8 cellular contexts compared by ENCODE assay signal in the genomic region with DNA sequence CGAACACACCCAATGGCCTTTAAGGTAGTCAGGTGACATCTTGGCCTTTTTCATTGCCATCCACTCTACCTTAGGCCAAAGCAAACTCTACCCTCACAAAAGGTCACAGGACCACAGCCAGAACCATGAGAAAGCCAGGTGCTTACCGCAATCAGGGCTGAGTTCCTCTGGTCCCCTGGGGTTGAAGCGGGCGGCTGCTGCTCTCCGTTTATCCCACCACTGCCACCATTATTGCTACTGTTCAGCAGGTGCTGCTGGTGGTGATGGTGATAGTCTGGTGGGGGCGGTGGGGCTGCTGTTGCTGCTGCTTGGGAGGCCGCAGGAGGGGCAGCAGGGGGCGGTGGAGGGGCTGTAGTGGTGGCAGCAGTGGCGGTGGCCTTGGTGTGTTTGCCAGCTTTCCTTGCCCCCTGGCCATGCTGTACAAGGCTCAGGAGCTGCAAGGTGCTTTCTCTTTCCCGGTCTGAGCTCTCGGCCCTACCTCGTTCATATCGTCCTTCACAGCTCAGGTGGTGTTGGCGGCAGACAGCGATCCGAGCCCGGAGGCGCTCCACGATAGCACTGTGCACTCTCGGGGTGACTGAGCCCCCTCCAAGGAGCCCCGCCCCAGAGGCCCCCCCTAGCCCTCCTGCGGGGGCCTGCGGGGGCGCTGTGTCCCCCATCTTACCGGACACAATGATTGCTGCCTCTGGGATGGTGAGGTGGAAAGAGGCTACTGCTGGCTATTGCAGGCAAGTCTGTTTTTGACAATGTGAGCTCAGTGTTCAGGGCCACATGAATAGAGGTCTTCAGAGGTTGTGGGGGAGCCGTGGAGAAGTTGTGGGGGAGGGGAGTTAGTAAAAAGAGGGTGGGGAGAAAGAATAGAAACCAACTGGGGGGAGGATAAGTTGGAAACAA. TPM values are rescaled to one million over a fixed set of nuclear protein-coding genes. Genes with fewer than 3 reads are reported as not detected.
DNase-seq lines count a peak whose midpoint lies in the region; ATAC-seq and TF ChIP-seq lines count a peak whose summit lies in the region.

No MANE protein-coding gene starts in this region.

- H3K9ac ChIP-seq in muscle layer of colon (ENCODE audit: low read length) = peak overlapping the region; percentile 59

- peak overlapping the region; percentile 91 for H3K27ac Mint-ChIP-seq in CD8-positive, alpha-beta T cell

- peaks cover 33% of the 10 kb centered on the region for H3K4me1 ChIP-seq in CD8-positive, alpha-beta T cell (ENCODE audit: insufficient read depth, low read length)
- H3K4me1 ChIP-seq in muscle layer of colon (ENCODE audit: insufficient read depth, low read length) = peaks cover 35% of the 10 kb centered on the region

- no peaks in the 10 kb centered on the region for H3K27me3 ChIP-seq in CD8-positive, alpha-beta T cell (ENCODE audit: insufficient read depth, low read length)
- H3K27me3 ChIP-seq in muscle layer of colon (ENCODE audit: control insufficient read depth in 1 of 2, insufficient read depth in 2 of 2, low read length in 2 of 2) = no peaks in the 10 kb centered on the region

- POLR2A ChIA-PET in CD8-positive, alpha-beta T cell (lab: Charles Lee) = interaction anchor here (0.6 to 3.7 kb wide), 14 partner anchors 10 to 354 kb away, joined by 3 to 24 read pairs (median 3); no protein-coding TSS in a partner anchor

- H3K4me3 Mint-ChIP-seq in CD8-positive, alpha-beta T cell = peak overlapping the region; percentile 98

- peak overlapping the region; percentile 98 for H3K4me3 ChIP-seq in CD8-positive, alpha-beta T cell (ENCODE audit: low read depth, low read length)
- H3K4me3 ChIP-seq in NB4 (ENCODE audit: low read depth, low read length) = peak overlapping the region; percentile 86
- peak overlapping the region; percentile 93 for H3K4me3 ChIP-seq in epithelial cell of esophagus (ENCODE audit: low read length)
- peak overlapping the region; percentile 70 to 91 for H3K4me3 ChIP-seq in muscle layer of colon (ENCODE audit: low read depth in 1 of 2, low read length in 2 of 2)

- no peak for TF ChIP-seq POLR2A in NB4 (IDR thresholded peaks at IDR 0.05; ENCODE audit: extremely low read depth, insufficient read length)

- CTCF ChIA-PET in CD8-positive, alpha-beta T cell (lab: Charles Lee) = interaction anchor here (0.6 to 8.7 kb wide), 42 partner anchors 9 to 1109 kb away, joined by 3 to 134 read pairs (median 8); partner anchors contain the start of genes CCDC82 and JRKL

- DNase-seq in CD8-positive, alpha-beta T cell = peak; percentile 47 to 80 (median 67)
- DNase-seq in NB4 (ENCODE audit: low read depth) (peak; percentile 43), epithelial cell of esophagus (ENCODE audit: low read depth) (peak; percentile 39)
- peak; percentile 63 for DNase-seq in activated CD8-positive, alpha-beta memory T cell treated with anti-CD3 and anti-CD28 coated beads, Interleukin-2, amount 50 U/mL, for 4 hours
- peak; percentile 68 for DNase-seq in stimulated activated naive CD8-positive, alpha-beta T cell treated with anti-CD3 and anti-CD28 coated beads, Interleukin-15, Interleukin-2, amounts not matched to agents 100 U/mL and 50 U/mL, for 24 hours

- H3K27me3 Mint-ChIP-seq in CD8-positive, alpha-beta T cell (ENCODE audit: low read depth) = no peaks in the 10 kb centered on the region

- H3K9me3 ChIP-seq in CD8-positive, alpha-beta T cell (ENCODE audit: low read length) = no peaks in the 10 kb centered on the region
- H3K9me3 ChIP-seq in muscle layer of colon (ENCODE audit: low read length) = no peaks in the 10 kb centered on the region

- intact Hi-C loops in CD8-positive, alpha-beta T cell (cut with DNase I, micrococcal nuclease) = loop anchor here (1.0 to 5.0 kb wide), 14 partner anchors 13 to 505 kb away; partner anchors contain the start of gene CCDC82 (in 2 of the 2)

- H3K27ac ChIP-seq in CD8-positive, alpha-beta T cell (ENCODE audit: low read depth, low read length) = peak overlapping the region; percentile 83
- peak overlapping the region; percentile 50 for H3K27ac ChIP-seq in muscle layer of colon (ENCODE audit: low read depth, low read length)

- ATAC-seq in CD8-positive, alpha-beta T cell = peak; percentile 54
- ATAC-seq in GM21529 (IDR thresholded peaks at IDR 0.05; ENCODE audit: unreplicated experiment) (peak; percentile 34), GM21367 (IDR thresholded peaks at IDR 0.05; ENCODE audit: unreplicated experiment) (no peak)
- peak; percentile 41 for ATAC-seq in stimulated activated naive CD8-positive, alpha-beta T cell treated with anti-CD3 and anti-CD28 coated beads, Interleukin-15, Interleukin-2, amounts not matched to agents 100 U/mL and 50 U/mL, for 24 hours

- H3K9me3 Mint-ChIP-seq in CD8-positive, alpha-beta T cell = no peaks in the 10 kb centered on the region

- H3K4me1 Mint-ChIP-seq in CD8-positive, alpha-beta T cell (ENCODE audit: low read depth) = peaks cover 55% of the 10 kb centered on the region

- H3K36me3 Mint-ChIP-seq in CD8-positive, alpha-beta T cell = peaks cover 44% of the 10 kb centered on the region

- TF ChIP-seq CTCF in CD8-positive, alpha-beta T cell (IDR thresholded peaks at IDR 0.05) = peak; percentile 25
- TF ChIP-seq CTCF in NB4 (IDR thresholded peaks at IDR 0.05; ENCODE audit: low read depth, low read length) (peak; percentile 17), epithelial cell of esophagus (IDR thresholded peaks at IDR 0.05; ENCODE audit: insufficient read depth, low read depth, low read length, missing control alignments) (peak; percentile 27)

- H3K36me3 ChIP-seq in CD8-positive, alpha-beta T cell (ENCODE audit: insufficient read depth, low read length) = no peaks in the 10 kb centered on the region
- no peaks in the 10 kb centered on the region for H3K36me3 ChIP-seq in muscle layer of colon (ENCODE audit: insufficient read depth, low read length)

RNA-seq across cellular contexts. Expression of gene MAML2, which starts 1.5 kb away (rescaled TPM):
- 10 to 100 TPM; 41.2 to 42.3 TPM for total RNA-seq in CD8-positive, alpha-beta T cell

RNA-seq across cellular contexts. Expression of gene CCDC82, which starts 48.2 kb away (rescaled TPM):
- total RNA-seq in CD8-positive, alpha-beta T cell = 10 to 100 TPM; 20.0 to 23.0 TPM

RNA-seq across cellular contexts. Expression of gene JRKL, which starts 48.3 kb away (rescaled TPM):
- total RNA-seq in CD8-positive, alpha-beta T cell = 1 to 10 TPM; 2.5 to 2.6 TPM
